In genomic region chr11:130709531-130709930, GRCh38 we compare ENCODE assay signal across 1 cellular context.
TF ChIP-seq lines count a peak whose summit lies in the region.

No MANE protein-coding gene starts in this region.

TF ChIP-seq in IMR-90, 13 proteins besides CTCF, POLR2A, EP300 and RAD21 (continued from another document):
- no peak for TF ChIP-seq MAZ (IDR thresholded peaks at IDR 0.05; ENCODE audit: borderline replicate concordance, low read depth, low read length)
- TF ChIP-seq CEBPB (IDR thresholded peaks at IDR 0.05; ENCODE audit: low read depth, low read length) = no peak
- no peak for TF ChIP-seq MXI1 (IDR thresholded peaks at IDR 0.05; ENCODE audit: borderline replicate concordance, low read depth, low read length)
- no peak for TF ChIP-seq BHLHE40 (IDR thresholded peaks at IDR 0.05; ENCODE audit: low read depth, low read length)
- TF ChIP-seq SMC3 (IDR thresholded peaks at IDR 0.05; ENCODE audit: low read depth, low read length) = no peak
